Comparison of ENCODE assay signal across 8 cellular contexts in the genomic region with DNA sequence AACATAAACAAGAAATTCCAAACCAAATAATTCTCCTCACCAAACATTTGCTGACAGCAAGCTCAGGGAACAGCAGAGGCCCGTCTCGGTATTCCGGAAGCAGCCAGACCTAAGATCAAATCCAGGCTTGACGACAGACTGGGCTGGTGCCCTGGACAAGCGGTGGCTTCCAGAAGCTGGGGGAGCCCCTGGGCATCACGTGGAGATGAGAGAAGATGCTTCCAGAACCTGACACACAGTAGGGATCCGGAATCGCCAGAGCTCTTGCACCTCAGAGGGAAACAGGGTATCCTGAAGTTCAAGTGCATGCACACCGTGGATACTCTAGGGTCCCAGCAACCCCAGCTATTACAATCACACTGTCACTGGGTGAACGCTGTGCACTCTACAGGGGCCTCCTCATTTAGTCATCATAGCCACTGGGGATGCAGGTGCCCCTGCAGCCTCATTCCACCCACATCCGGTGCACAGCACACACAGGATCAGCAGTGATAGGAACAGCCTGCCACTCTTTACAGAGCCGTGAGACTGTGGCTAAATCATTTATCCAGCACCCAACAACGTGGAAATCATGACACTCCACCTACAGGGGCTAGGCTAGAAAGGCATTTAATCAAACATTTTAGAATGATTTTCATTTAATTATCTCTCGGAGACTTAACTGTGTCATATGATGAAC.
DNase-seq lines count a peak whose midpoint lies in the region; ATAC-seq and TF ChIP-seq lines count a peak whose summit lies in the region.

No MANE protein-coding gene starts in this region.

- POLR2A ChIA-PET in activated CD8-positive, alpha-beta T cell treated with anti-CD3 and anti-CD28 coated beads for 36 hours (lab: Charles Lee), result interaction anchor here (0.7 to 2.1 kb wide), 4 partner anchors 8 to 24 kb away, joined by 3 to 7 read pairs (median 4); no protein-coding TSS in a partner anchor

- peaks cover 66% of the 10 kb centered on the region for H3K4me1 Mint-ChIP-seq in activated CD8-positive, alpha-beta T cell treated with anti-CD3 and anti-CD28 coated beads for 36 hours (ENCODE audit: low read depth)

- intact Hi-C loops in activated CD8-positive, alpha-beta T cell treated with anti-CD3 and anti-CD28 coated beads for 36 hours (cut with micrococcal nuclease), result no loop called here

- no peaks in the 10 kb centered on the region for H3K27me3 Mint-ChIP-seq in activated CD8-positive, alpha-beta T cell treated with anti-CD3 and anti-CD28 coated beads for 36 hours

- H3K27ac Mint-ChIP-seq in activated CD8-positive, alpha-beta T cell treated with anti-CD3 and anti-CD28 coated beads for 36 hours, result peak overlapping the region; percentile 78

- CTCF ChIA-PET in activated CD8-positive, alpha-beta T cell treated with anti-CD3 and anti-CD28 coated beads for 36 hours (lab: Charles Lee), result interaction anchor here (1.0 to 6.5 kb wide), 3 partner anchors 10 to 32 kb away, joined by 3 to 31 read pairs (median 5); no protein-coding TSS in a partner anchor

- ATAC-seq in HG03354 (IDR thresholded peaks at IDR 0.05; ENCODE audit: poor library complexity, severe bottlenecking, unreplicated experiment), result peak; percentile 63
- peak; percentile 88 for ATAC-seq in activated CD8-positive, alpha-beta T cell treated with anti-CD3 and anti-CD28 coated beads for 36 hours
- ATAC-seq in HG02852 (IDR thresholded peaks at IDR 0.05; ENCODE audit: unreplicated experiment), result no peak
- no peak for ATAC-seq in HG03460 (IDR thresholded peaks at IDR 0.05; ENCODE audit: unreplicated experiment)

- H3K36me3 Mint-ChIP-seq in activated CD8-positive, alpha-beta T cell treated with anti-CD3 and anti-CD28 coated beads for 36 hours (ENCODE audit: low read depth), result no peaks in the 10 kb centered on the region

- peak overlapping the region; percentile 67 for H3K4me3 Mint-ChIP-seq in activated CD8-positive, alpha-beta T cell treated with anti-CD3 and anti-CD28 coated beads for 36 hours

- no peaks in the 10 kb centered on the region for H3K9me3 Mint-ChIP-seq in activated CD8-positive, alpha-beta T cell treated with anti-CD3 and anti-CD28 coated beads for 36 hours

- no peak for TF ChIP-seq CTCF in activated CD8-positive, alpha-beta T cell treated with anti-CD3 and anti-CD28 coated beads for 36 hours (IDR thresholded peaks at IDR 0.05)
- TF ChIP-seq CTCF in GM20000 (IDR thresholded peaks at IDR 0.05; ENCODE audit: extremely low read depth, missing control alignments), result no peak

- peak; percentile 91 for DNase-seq in activated CD8-positive, alpha-beta T cell treated with anti-CD3 and anti-CD28 coated beads for 36 hours
- DNase-seq in foreskin melanocyte (peak; percentile 65), NCI-H2081 treated with DMSO at 0.1 percent for 48 hours (lab: John Stamatoyannopoulos, UW) (no peak), GM20000 (ENCODE audit: low spot score) (no peak)
- peak; percentile 40 for DNase-seq in stimulated activated CD8-positive, alpha-beta memory T cell treated with anti-CD3 and anti-CD28 coated beads, Interleukin-12 subunit alpha, Interleukin-12 subunit beta, amount 100 ng/mL, for 24 hours (ENCODE audit: extremely low read depth)

Comparison
In these comparisons a context has a peak if more than half of its experiments do, and no peak if none do; other contexts are left out.
1. ATAC-seq: peak in HG03354 (single experiment) and activated CD8-positive, alpha-beta T cell treated with anti-CD3 and anti-CD28 coated beads for 36 hours (single experiment); none in HG02852 (single experiment) and HG03460 (single experiment).
2. DNase-seq: peak in activated CD8-positive, alpha-beta T cell treated with anti-CD3 and anti-CD28 coated beads for 36 hours (single experiment), foreskin melanocyte (single experiment) and stimulated activated CD8-positive, alpha-beta memory T cell treated with anti-CD3 and anti-CD28 coated beads, Interleukin-12 subunit alpha, Interleukin-12 subunit beta, amount 100 ng/mL, for 24 hours (single experiment); none in NCI-H2081 treated with DMSO at 0.1 percent for 48 hours (single experiment) and GM20000 (single experiment).